28 cellular contexts compared by ENCODE assay signal in the genomic region with DNA sequence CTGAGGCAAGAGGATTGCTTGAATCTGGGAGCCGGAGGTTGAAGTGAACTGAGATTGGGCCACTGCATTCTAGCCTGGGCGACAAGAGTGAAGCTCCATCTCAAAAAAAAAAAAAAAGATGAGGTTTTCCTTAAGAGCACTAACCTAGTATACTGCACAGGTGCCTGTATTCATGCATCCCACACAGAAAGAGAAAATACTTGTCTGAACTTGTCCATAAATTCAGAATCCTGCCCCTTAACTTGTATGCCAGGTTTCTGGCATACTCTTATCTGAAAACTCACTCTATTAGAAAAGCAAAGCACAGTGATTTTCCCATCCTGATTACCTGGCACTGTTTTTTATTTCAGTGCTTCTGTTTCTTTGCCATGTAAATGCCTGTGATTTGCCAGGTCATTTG.
"Had no signal": no experiment of that assay in that cellular context is flagged by ENCODE, and none has a peak within 500 bp of the region (broad histone marks: within the 10 kb centered on the region; RNA-seq: fewer than 3 reads in every experiment).

No MANE protein-coding gene starts in this region.

- H3K4me3 ChIP-seq: body of pancreas, Peyer's patch had no signal

- H3K4me1 ChIP-seq: body of pancreas, Peyer's patch had no signal

- H3K9me3 ChIP-seq: body of pancreas, Peyer's patch had no signal

- H3K4me3 Mint-ChIP-seq: activated CD8-positive, alpha-beta T cell treated with anti-CD3 and anti-CD28 coated beads, Interleukin-2, amount 10 ng/mL, durations not matched to agents 7 days and 5 days; activated naive CD4-positive, alpha-beta T cell treated with anti-CD3 and anti-CD28 coated beads, Interleukin-2, amount 50 U/mL, for 24 hours; activated T-helper 1 cell treated with anti-CD3 and anti-CD28 coated beads, Interleukin-12 subunit alpha, Interleukin-12 subunit beta, Interleukin-2, Interleukin-4 antibody, amounts not matched to agents 30 ng/mL and 10 ng/mL and 1 ng/mL, durations not matched to agents 14 hours and 24 hours and 36 hours; central memory CD8-positive, alpha-beta T cell; T-helper 17 cell; WTC11 had no signal

- H3K27ac Mint-ChIP-seq: activated CD8-positive, alpha-beta T cell treated with anti-CD3 and anti-CD28 coated beads, Interleukin-2, amount 10 ng/mL, durations not matched to agents 7 days and 5 days; activated naive CD4-positive, alpha-beta T cell treated with anti-CD3 and anti-CD28 coated beads, Interleukin-2, amount 50 U/mL, for 24 hours; activated T-helper 1 cell treated with anti-CD3 and anti-CD28 coated beads, Interleukin-12 subunit alpha, Interleukin-12 subunit beta, Interleukin-2, Interleukin-4 antibody, amounts not matched to agents 30 ng/mL and 10 ng/mL and 1 ng/mL, durations not matched to agents 14 hours and 24 hours and 36 hours; T-helper 17 cell; WTC11 had no signal

- H3K36me3 ChIP-seq: Peyer's patch had no signal

- H3K4me1 Mint-ChIP-seq: activated naive CD4-positive, alpha-beta T cell treated with anti-CD3 and anti-CD28 coated beads, Interleukin-2, amount 50 U/mL, for 24 hours; central memory CD8-positive, alpha-beta T cell; T-helper 17 cell had no signal

- H3K27ac ChIP-seq: body of pancreas, KMS-11, Peyer's patch had no signal

- ATAC-seq: activated CD8-positive, alpha-beta T cell treated with anti-CD3 and anti-CD28 coated beads, Interleukin-2, amount 10 ng/mL, durations not matched to agents 7 days and 5 days; body of pancreas; T-helper 17 cell; WTC11 had no signal

- H3K27me3 ChIP-seq: body of pancreas, Peyer's patch had no signal

- H3K9ac ChIP-seq: KMS-11 had no signal

- H3K36me3 Mint-ChIP-seq: activated naive CD4-positive, alpha-beta T cell treated with anti-CD3 and anti-CD28 coated beads, Interleukin-2, amount 50 U/mL, for 24 hours; WTC11 had no signal

- H3K9me3 Mint-ChIP-seq: activated naive CD4-positive, alpha-beta T cell treated with anti-CD3 and anti-CD28 coated beads, Interleukin-2, amount 50 U/mL, for 24 hours; activated T-helper 1 cell treated with anti-CD3 and anti-CD28 coated beads, Interleukin-12 subunit alpha, Interleukin-12 subunit beta, Interleukin-2, Interleukin-4 antibody, amounts not matched to agents 30 ng/mL and 10 ng/mL and 1 ng/mL, durations not matched to agents 14 hours and 24 hours and 36 hours; central memory CD8-positive, alpha-beta T cell; WTC11 had no signal

- DNase-seq: activated CD4-positive, alpha-beta T cell treated with anti-CD3 and anti-CD28 coated beads for 48 hours; activated CD4-positive, alpha-beta T cell treated with anti-CD3 and anti-CD28 coated beads, Interleukin-2, amount 50 U/mL, for 4 hours; activated CD4-positive, CD25-positive, alpha-beta regulatory T cell treated with anti-CD3 and anti-CD28 coated beads, Interleukin-2, amount 50 U/mL, for 72 hours; activated CD8-positive, alpha-beta memory T cell treated with anti-CD3 and anti-CD28 coated beads, Interleukin-2, amount 50 U/mL, for 48 hours; activated CD8-positive, alpha-beta T cell treated with anti-CD3 and anti-CD28 coated beads, Interleukin-2, amount 10 ng/mL, durations not matched to agents 7 days and 5 days; activated effector memory CD4-positive, alpha-beta T cell treated with Interleukin-2 at 50 U/mL for 16 hours; activated naive CD4-positive, alpha-beta T cell; activated T-cell treated with anti-CD3 and anti-CD28 coated beads, Interleukin-2, amount 50 U/mL, for 1 hour; aorta; body of pancreas; MM.1S; NCI-H1105; NCI-H1436 treated with DMSO at 0.1 percent for 48 hours; NCI-H187; NCI-H2081; NCI-H2171; NCI-H2227 treated with DMSO at 0.1 percent for 48 hours; NCI-H526; NCI-H774; Peyer's patch; SIG-M5; T-helper 17 cell; T-helper 9 cell had no signal

- H3K4me2 ChIP-seq: KMS-11 had no signal
